Comparison of ENCODE assay signal across 10 cellular contexts in genomic region chr2:43051316-43051715, GRCh38.
A peak's percentile ranks its signal among the peaks of the same experiment; 100 is the strongest.
DNase-seq lines count a peak whose midpoint lies in the region; ATAC-seq, FAIRE-seq and TF ChIP-seq lines count a peak whose summit lies in the region.
"Had no signal": no experiment of that assay in that cellular context is flagged by ENCODE, and none has a peak within 500 bp of the region (broad histone marks: within the 10 kb centered on the region; RNA-seq: fewer than 3 reads in every experiment).

No MANE protein-coding gene starts in this region.

- TF ChIP-seq CTCF in A549 (IDR thresholded peaks at IDR 0.05) (no peak), mesothelial cell of epicardium (IDR thresholded peaks at IDR 0.05; ENCODE audit: unreplicated experiment) (no peak)

- POLR2A ChIA-PET in A549 (lab: Yijun Ruan, JAX): interaction anchor here (0.7 to 1.3 kb wide), 2 partner anchors 9 to 175 kb away, joined by 5 to 8 read pairs; partner anchors contain the start of gene ZFP36L2

- TF ChIP-seq EP300 in A549 (IDR thresholded peaks at IDR 0.05): no peak

- H3K9me3 Mint-ChIP-seq in activated naive CD8-positive, alpha-beta T cell treated with anti-CD3 and anti-CD28 coated beads, Interleukin-2, amount 50 U/mL, for 24 hours: no peaks in the 10 kb centered on the region
- no peaks in the 10 kb centered on the region for H3K9me3 Mint-ChIP-seq in mesothelial cell of epicardium

- H3K4me1 Mint-ChIP-seq in activated naive CD8-positive, alpha-beta T cell treated with anti-CD3 and anti-CD28 coated beads, Interleukin-2, amount 50 U/mL, for 24 hours: peaks cover 35% of the 10 kb centered on the region
- H3K4me1 Mint-ChIP-seq in mesothelial cell of epicardium: peaks cover 56% of the 10 kb centered on the region

- TF ChIP-seq POLR2A in A549 (IDR thresholded peaks at IDR 0.05; ENCODE audit: low read length): no peak

- intact Hi-C loops in head of caudate nucleus (cut with DNase I): no loop called here

- TF ChIP-seq RAD21 in A549 (conservative IDR thresholded peaks at IDR 0.05 in 1 of 2, IDR thresholded peaks at IDR 0.05 in 1 of 2): peak in 1 of 2 experiments; percentile 35; a peak in 1 of 5 replicates

- no peaks in the 10 kb centered on the region for H3K36me3 Mint-ChIP-seq in activated naive CD8-positive, alpha-beta T cell treated with anti-CD3 and anti-CD28 coated beads, Interleukin-2, amount 50 U/mL, for 24 hours (ENCODE audit: low read depth)
- H3K36me3 Mint-ChIP-seq in mesothelial cell of epicardium: no peaks in the 10 kb centered on the region

- CTCF ChIA-PET in A549 (lab: Yijun Ruan, JAX): interaction anchor here (1.2 to 3.7 kb wide), 2 partner anchors 26 to 76 kb away, joined by 3 to 7 read pairs; no protein-coding TSS in a partner anchor

- H3K27ac ChIP-seq in A549: peak overlapping the region; percentile 65 to 76
- H3K27ac ChIP-seq: ascending aorta had no signal

- peak overlapping the region; percentile 52 for H3K4me2 ChIP-seq in A549

- H3K27me3 Mint-ChIP-seq in activated naive CD8-positive, alpha-beta T cell treated with anti-CD3 and anti-CD28 coated beads, Interleukin-2, amount 50 U/mL, for 24 hours: peaks cover 6% of the 10 kb centered on the region
- no peaks in the 10 kb centered on the region for H3K27me3 Mint-ChIP-seq in mesothelial cell of epicardium (ENCODE audit: low read depth)

- peak; percentile 82 to 89; a peak in 5 of 6 replicates for ATAC-seq in A549
- ATAC-seq in activated naive CD8-positive, alpha-beta T cell treated with anti-CD3 and anti-CD28 coated beads, Interleukin-2, amount 50 U/mL, for 24 hours: peak; percentile 65
- ATAC-seq in GM18502 (IDR thresholded peaks at IDR 0.05; ENCODE audit: poor library complexity, unreplicated experiment): no peak

- peak; percentile 84 to 90 for DNase-seq in A549 (ENCODE audit: low read depth in 1 of 2, low spot score in 1 of 2)
- peak; percentile 91 for DNase-seq in HTR-8/SVneo (ENCODE audit: insufficient read length, low spot score)
- DNase-seq in activated naive CD8-positive, alpha-beta T cell treated with anti-CD3 and anti-CD28 coated beads, Interleukin-2, amount 50 U/mL, for 24 hours: peak; percentile 25
- no peak for DNase-seq in mesothelial cell of epicardium (ENCODE audit: low spot score in 2 of 2, unreplicated experiment in 2 of 2)
- DNase-seq in HCEC 1CT: no peak
- DNase-seq in AG08395 (ENCODE audit: low spot score): no peak
- no peak for DNase-seq in head of caudate nucleus
- DNase-seq: DMS79 had no signal

- FAIRE-seq in A549 (lab: Jason Lieb, UNC): no peak
- peak; percentile 93 for FAIRE-seq in HTR-8/SVneo (lab: Jason Lieb, UNC)

- H3K4me3 ChIP-seq in A549: no peak overlapping the region
- H3K4me3 ChIP-seq: ascending aorta had no signal

- no peak overlapping the region for H3K27ac Mint-ChIP-seq in activated naive CD8-positive, alpha-beta T cell treated with anti-CD3 and anti-CD28 coated beads, Interleukin-2, amount 50 U/mL, for 24 hours
- peak overlapping the region; percentile 41 for H3K27ac Mint-ChIP-seq in mesothelial cell of epicardium

- WGBS in A549 (ENCODE audit: missing lambda C conversion rate): 17% methylated on average over 8 of the region's 8 CpGs

- no peaks in the 10 kb centered on the region for H3K9me3 ChIP-seq in A549
- H3K9me3 ChIP-seq: ascending aorta had no signal

- H3K4me1 ChIP-seq in A549: peaks cover 36% of the 10 kb centered on the region

- no peak overlapping the region for H3K4me3 Mint-ChIP-seq in activated naive CD8-positive, alpha-beta T cell treated with anti-CD3 and anti-CD28 coated beads, Interleukin-2, amount 50 U/mL, for 24 hours
- H3K4me3 Mint-ChIP-seq in mesothelial cell of epicardium: no peak overlapping the region

TF ChIP-seq in A549, 52 proteins besides CTCF, POLR2A, EP300 and RAD21:
- TF ChIP-seq JUNB (IDR thresholded peaks at IDR 0.05): peak; percentile 60
- no peak for TF ChIP-seq ZC3H11A (IDR thresholded peaks at IDR 0.05)
- TF ChIP-seq MAFK (IDR thresholded peaks at IDR 0.05; ENCODE audit: partially characterized antibody): peak; percentile 30
- TF ChIP-seq, protein P1, sequence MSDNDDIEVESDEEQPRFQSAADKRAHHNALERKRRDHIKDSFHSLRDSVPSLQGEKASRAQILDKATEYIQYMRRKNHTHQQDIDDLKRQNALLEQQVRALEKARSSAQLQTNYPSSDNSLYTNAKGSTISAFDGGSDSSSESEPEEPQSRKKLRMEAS (IDR thresholded peaks at IDR 0.05): peak; percentile 74
- no peak for TF ChIP-seq SREBF2 (IDR thresholded peaks at IDR 0.05)
- TF ChIP-seq, protein P2, sequence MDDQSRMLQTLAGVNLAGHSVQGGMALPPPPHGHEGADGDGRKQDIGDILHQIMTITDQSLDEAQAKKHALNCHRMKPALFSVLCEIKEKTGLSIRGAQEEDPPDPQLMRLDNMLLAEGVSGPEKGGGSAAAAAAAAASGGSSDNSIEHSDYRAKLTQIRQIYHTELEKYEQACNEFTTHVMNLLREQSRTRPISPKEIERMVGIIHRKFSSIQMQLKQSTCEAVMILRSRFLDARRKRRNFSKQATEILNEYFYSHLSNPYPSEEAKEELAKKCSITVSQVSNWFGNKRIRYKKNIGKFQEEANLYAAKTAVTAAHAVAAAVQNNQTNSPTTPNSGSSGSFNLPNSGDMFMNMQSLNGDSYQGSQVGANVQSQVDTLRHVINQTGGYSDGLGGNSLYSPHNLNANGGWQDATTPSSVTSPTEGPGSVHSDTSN (IDR thresholded peaks at IDR 0.05): 0 out of 2 replicates have a peak, but pooled peaks have one; percentile 17
- TF ChIP-seq, protein P3, sequence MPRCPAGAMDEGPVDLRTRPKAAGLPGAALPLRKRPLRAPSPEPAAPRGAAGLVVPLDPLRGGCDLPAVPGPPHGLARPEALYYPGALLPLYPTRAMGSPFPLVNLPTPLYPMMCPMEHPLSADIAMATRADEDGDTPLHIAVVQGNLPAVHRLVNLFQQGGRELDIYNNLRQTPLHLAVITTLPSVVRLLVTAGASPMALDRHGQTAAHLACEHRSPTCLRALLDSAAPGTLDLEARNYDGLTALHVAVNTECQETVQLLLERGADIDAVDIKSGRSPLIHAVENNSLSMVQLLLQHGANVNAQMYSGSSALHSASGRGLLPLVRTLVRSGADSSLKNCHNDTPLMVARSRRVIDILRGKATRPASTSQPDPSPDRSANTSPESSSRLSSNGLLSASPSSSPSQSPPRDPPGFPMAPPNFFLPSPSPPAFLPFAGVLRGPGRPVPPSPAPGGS (IDR thresholded peaks at IDR 0.05): 0 out of 3 replicates have a peak, but pooled peaks have one; percentile 17
- TF ChIP-seq FOSL2 (IDR thresholded peaks at IDR 0.05): peak; percentile 65
- TF ChIP-seq FOSL2 (CRISPR knock-in tag; IDR thresholded peaks at IDR 0.05): peak; percentile 65
- peak; percentile 61; the same call in 1 of the 2 replicates for TF ChIP-seq GATA3 (IDR thresholded peaks at IDR 0.05; ENCODE audit: borderline replicate concordance)
TF ChIP-seq in A549: peak in this region for 7.

Comparison
In these comparisons a context has a peak if more than half of its experiments do, and no peak if none do; other contexts are left out.
1. DNase-seq: peak in A549 (2 of 2), HTR-8/SVneo (single experiment) and activated naive CD8-positive, alpha-beta T cell treated with anti-CD3 and anti-CD28 coated beads, Interleukin-2, amount 50 U/mL, for 24 hours (single experiment); none in mesothelial cell of epicardium (0 of 2), HCEC 1CT (single experiment), AG08395 (single experiment) and head of caudate nucleus (0 of 42).